Comparison of ENCODE assay signal across 16 cellular contexts in the genomic region with DNA sequence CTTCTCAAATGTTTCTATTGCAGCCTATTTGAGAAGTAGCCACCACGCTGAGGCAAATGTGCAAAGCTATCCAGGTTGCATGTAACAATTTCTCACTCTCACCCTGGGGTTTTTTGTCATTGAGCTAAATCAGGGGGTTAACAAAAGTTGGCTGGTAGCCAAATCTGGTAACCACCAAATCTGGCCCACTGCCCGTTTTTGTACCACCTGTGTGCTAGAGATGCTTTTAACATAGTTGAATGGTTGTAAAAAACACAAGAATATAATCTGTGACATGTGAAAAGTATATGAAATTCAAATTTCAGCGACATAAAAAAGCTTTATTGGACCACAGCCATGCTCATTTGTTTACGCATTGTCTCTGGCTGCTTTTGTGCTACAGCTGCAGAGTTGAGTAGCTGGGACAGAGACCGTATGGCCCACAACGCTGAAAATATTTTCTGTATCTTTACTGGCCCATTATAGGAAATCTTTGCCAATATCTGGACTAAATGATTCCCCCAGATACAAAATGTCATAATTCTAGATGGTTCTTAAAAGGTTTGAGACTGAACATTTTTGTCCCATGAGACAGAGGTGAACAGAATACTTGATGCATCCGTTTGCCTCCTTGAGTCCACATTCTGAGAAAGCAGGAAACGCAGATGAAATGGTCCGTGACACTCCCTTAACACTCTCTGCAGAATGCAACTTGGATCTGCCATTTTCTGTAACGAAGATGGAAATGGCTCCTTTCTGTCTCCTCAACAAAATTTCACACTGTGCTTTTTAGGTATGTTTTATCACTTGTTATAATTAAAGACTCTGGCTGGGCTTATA.
DNase-seq lines count a peak whose midpoint lies in the region; ATAC-seq and TF ChIP-seq lines count a peak whose summit lies in the region.
"Had no signal": no experiment of that assay in that cellular context is flagged by ENCODE, and none has a peak within 500 bp of the region (broad histone marks: within the 10 kb centered on the region; RNA-seq: fewer than 3 reads in every experiment).

No MANE protein-coding gene starts in this region.

- 36 to 48% (median 38%) methylated on average over 10 of the region's 10 CpGs for WGBS in ovary, 3 donors

- peaks cover 11% of the 10 kb centered on the region for H3K4me1 ChIP-seq in ovary (ENCODE audit: insufficient read depth)

- intact Hi-C loops in ovary (cut with DNase I), result no loop called here

- no peak for ATAC-seq in HG02973 (IDR thresholded peaks at IDR 0.05; ENCODE audit: unreplicated experiment)
- ATAC-seq: activated CD8-positive, alpha-beta memory T cell treated with anti-CD3 and anti-CD28 coated beads, Interleukin-2, amount 10 ng/mL, durations not matched to agents 7 days and 5 days had no signal

- no peak for TF ChIP-seq POLR2A in ovary (IDR thresholded peaks at IDR 0.05)

- no peaks in the 10 kb centered on the region for H3K9me3 ChIP-seq in ovary

- H3K27me3 ChIP-seq in ovary, result no peaks in the 10 kb centered on the region

- no peak for TF ChIP-seq EP300 in ovary (IDR thresholded peaks at IDR 0.05)

- no peaks in the 10 kb centered on the region for H3K36me3 ChIP-seq in ovary

- no peak for TF ChIP-seq CTCF in ovary (IDR thresholded peaks at IDR 0.05)

- no peak overlapping the region for H3K4me3 ChIP-seq in ovary

- DNase-seq in NCI-H2081 (lab: John Stamatoyannopoulos, UW), result peak; percentile 68 to 85
- no peak for DNase-seq in NCI-H2081 treated with DMSO at 0.1 percent for 48 hours (lab: John Stamatoyannopoulos, UW)
- DNase-seq in NCI-H1930 (lab: John Stamatoyannopoulos, UW), result peak; percentile 14 to 55
- peak; percentile 25 for DNase-seq in SHP77 treated with DMSO at 0.1 percent for 48 hours (lab: John Stamatoyannopoulos, UW)
- peak; percentile 27 to 57 (median 49) for DNase-seq in ovary
- no peak for DNase-seq in COLO668 (lab: John Stamatoyannopoulos, UW; ENCODE audit: unreplicated experiment)
- no peak for DNase-seq in NCI-H510A (lab: John Stamatoyannopoulos, UW)
- DNase-seq: activated CD4-positive, alpha-beta T cell treated with anti-CD3 and anti-CD28 coated beads for 1 hour; activated CD8-positive, alpha-beta memory T cell treated with anti-CD3 and anti-CD28 coated beads, Interleukin-2, amount 10 ng/mL, durations not matched to agents 7 days and 5 days; activated effector memory CD4-positive, alpha-beta T cell treated with anti-CD3 and anti-CD28 coated beads, Interleukin-2, amount 50 U/mL, for 16 hours; mesenchymal stem cell; NCI-H774; nucleus accumbens; T-helper 9 cell; trophoblast cell had no signal

- H3K27ac ChIP-seq in ovary, result no peak overlapping the region

Comparison
In these comparisons a context has a peak if more than half of its experiments do, and no peak if none do; other contexts are left out.
1. DNase-seq: peak in NCI-H2081 (2 of 2), NCI-H1930 (2 of 2), SHP77 treated with DMSO at 0.1 percent for 48 hours (single experiment) and ovary (5 of 5); none in NCI-H2081 treated with DMSO at 0.1 percent for 48 hours (single experiment), COLO668 (single experiment) and NCI-H510A (single experiment).